Comparison of ENCODE assay signal across 8 cellular contexts in genomic region chr1:26233903-26234643, GRCh38. TPM values are rescaled to one million over a fixed set of nuclear protein-coding genes. Genes with fewer than 3 reads are reported as not detected.
DNase-seq lines count a peak whose midpoint lies in the region; ATAC-seq and TF ChIP-seq lines count a peak whose summit lies in the region.

Gene CEP85 (plus strand): TSS chr1:26234200. CDS start chr1:26239784, 5,584 bp downstream.

- H3K9me3 ChIP-seq in spleen, result no peaks in the 10 kb centered on the region

- WGBS in spleen, 5 donors, result 0 to 1% (median 0%) methylated on average over 44 to 73 of the region's 73 CpGs

- TF ChIP-seq POLR2A in spleen (IDR thresholded peaks at IDR 0.05), result peak in 1 of 3 donors; percentile 52

- peak within 1 kb of the TSS; percentile 57 to 91 (median 74) for H3K4me3 ChIP-seq in spleen

- peak; percentile 89 to 97 (median 96) for TF ChIP-seq CTCF in spleen (IDR thresholded peaks at IDR 0.05 in 8 of 11, conservative IDR thresholded peaks at IDR 0.05 in 3 of 11)

- H3K36me3 Mint-ChIP-seq in central memory CD8-positive, alpha-beta T cell (ENCODE audit: insufficient read depth), result peaks cover 9% of the 10 kb centered on the region

- peaks cover 36% of the 10 kb centered on the region for H3K4me1 Mint-ChIP-seq in central memory CD8-positive, alpha-beta T cell

- peak; percentile 93 for ATAC-seq in GM19035 (IDR thresholded peaks at IDR 0.05; ENCODE audit: unreplicated experiment)
- ATAC-seq in HG03354 (IDR thresholded peaks at IDR 0.05; ENCODE audit: poor library complexity, severe bottlenecking, unreplicated experiment), result peak; percentile 91
- ATAC-seq in central memory CD8-positive, alpha-beta T cell (replicated peaks; ENCODE audit: extremely low read depth, poor library complexity, severe bottlenecking), result peak; percentile 93

- no peaks in the 10 kb centered on the region for H3K27me3 ChIP-seq in spleen (replicated peaks in 1 of 7)

- DNase-seq in AG20443 (ENCODE audit: low spot score) (peak; percentile 100), NCI-H446 (lab: John Stamatoyannopoulos, UW) (peak; percentile 98 to 99), inferior parietal cortex (ENCODE audit: extremely low spot score) (peak; percentile 98), spleen (peak; percentile 99)
- peak; percentile 96 for DNase-seq in activated CD4-positive, CD25-positive, alpha-beta regulatory T cell treated with anti-CD3 and anti-CD28 coated beads, Interleukin-2, amount 50 U/mL, for 16 hours (ENCODE audit: low read depth, low spot score)
- peak; percentile 97 to 98 for DNase-seq in central memory CD8-positive, alpha-beta T cell (ENCODE audit: low spot score in 2 of 2)

- H3K27ac ChIP-seq in spleen, result peak within 1 kb of the TSS; percentile 81 to 94 (median 90)

- H3K36me3 ChIP-seq in spleen, result no peaks in the 10 kb centered on the region

- H3K4me1 ChIP-seq in spleen, result peaks cover 3 to 39% (median 17%) of the 10 kb centered on the region in 6 donors

- no peaks in the 10 kb centered on the region for H3K9me3 Mint-ChIP-seq in central memory CD8-positive, alpha-beta T cell

- intact Hi-C loops in spleen (cut with DNase I; ENCODE audit: low total_unique reads), result no loop called here

- peak within 1 kb of the TSS; percentile 94 for H3K4me3 Mint-ChIP-seq in central memory CD8-positive, alpha-beta T cell

- H3K27ac Mint-ChIP-seq in central memory CD8-positive, alpha-beta T cell (ENCODE audit: low read depth), result peak within 1 kb of the TSS; percentile 88

- H3K27me3 Mint-ChIP-seq in central memory CD8-positive, alpha-beta T cell, result no peaks in the 10 kb centered on the region

RNA-seq across cellular contexts. Expression of gene CEP85, which starts in this region (rescaled TPM):
- 10 to 100 TPM in 5 of 7 donors, 1 to 10 TPM in 2; 7.8 to 14.9 (median 10.8) TPM for total RNA-seq in spleen
- 1 to 10 TPM; 3.9 to 5.2 (median 4.2) TPM for polyA plus RNA-seq in spleen

Comparison
In these comparisons a context has a peak if more than half of its experiments do, and no peak if none do; other contexts are left out.
1. Peak in every context shown above with its lines: DNase-seq, ATAC-seq, H3K4me3 ChIP-seq and H3K27ac ChIP-seq.